In genomic region chr12:82314406-82314892, GRCh38 we compare ENCODE assay signal across 1 cellular context.
TF ChIP-seq lines count a peak whose summit lies in the region.

No MANE protein-coding gene starts in this region.

TF ChIP-seq in HepG2, 621 proteins besides CTCF, POLR2A, EP300 and RAD21 (continued from another document and continues in another):
- no peak for TF ChIP-seq ARID3A (IDR thresholded peaks at IDR 0.05; ENCODE audit: low read depth, low read length)
- TF ChIP-seq ZNF629 (CRISPR knock-in tag; conservative IDR thresholded peaks at IDR 0.05) = no peak
- no peak for TF ChIP-seq AGO2 (optimal IDR thresholded peaks at IDR 0.05; ENCODE audit: low read depth, low read length)
- TF ChIP-seq PTBP1 (IDR thresholded peaks at IDR 0.05; ENCODE audit: low read depth, low read length, poor library complexity, severe bottlenecking) = no peak
- no peak for TF ChIP-seq ZNF605 (CRISPR knock-in tag; IDR thresholded peaks at IDR 0.05)
- TF ChIP-seq ZBTB26 (CRISPR knock-in tag; IDR thresholded peaks at IDR 0.05; ENCODE audit: borderline replicate concordance) = no peak
- TF ChIP-seq HINFP (CRISPR knock-in tag; IDR thresholded peaks at IDR 0.05; ENCODE audit: low read depth) = no peak
- TF ChIP-seq ZNF142 (CRISPR knock-in tag; IDR thresholded peaks at IDR 0.05) = no peak
- peak; percentile 25; the same call in 1 of the 2 replicates for TF ChIP-seq ZFP91 (CRISPR knock-in tag; IDR thresholded peaks at IDR 0.05; ENCODE audit: borderline replicate concordance)
- TF ChIP-seq JUNB (CRISPR knock-in tag; IDR thresholded peaks at IDR 0.05; ENCODE audit: borderline replicate concordance) = no peak
- peak; percentile 62; the same call in 1 of the 2 replicates for TF ChIP-seq FOXA3 (CRISPR knock-in tag; IDR thresholded peaks at IDR 0.05)
- no peak for TF ChIP-seq DPF2 (CRISPR knock-in tag; IDR thresholded peaks at IDR 0.05; ENCODE audit: borderline replicate concordance, low read depth)
- no peak for TF ChIP-seq WIZ (CRISPR knock-in tag; IDR thresholded peaks at IDR 0.05)
- TF ChIP-seq SOX5 (CRISPR knock-in tag; IDR thresholded peaks at IDR 0.05; ENCODE audit: borderline replicate concordance) = 0 out of 2 replicates have a peak, but pooled peaks have one; percentile 14
- TF ChIP-seq MED8 (CRISPR knock-in tag; IDR thresholded peaks at IDR 0.05; ENCODE audit: insufficient replicate concordance) = no peak
- TF ChIP-seq FOXA1 (IDR thresholded peaks at IDR 0.05) = no peak
- TF ChIP-seq FOXA1 (CRISPR knock-in tag; IDR thresholded peaks at IDR 0.05) = peak; percentile 74
- no peak for TF ChIP-seq ZNF451 (CRISPR knock-in tag; IDR thresholded peaks at IDR 0.05)
- TF ChIP-seq ZBTB21 (CRISPR knock-in tag; IDR thresholded peaks at IDR 0.05) = no peak
- no peak for TF ChIP-seq FOXO4 (CRISPR knock-in tag; conservative IDR thresholded peaks at IDR 0.05)
- TF ChIP-seq ZNF580 (CRISPR knock-in tag; IDR thresholded peaks at IDR 0.05; ENCODE audit: borderline replicate concordance, low read depth) = no peak
- TF ChIP-seq PHF21A (CRISPR knock-in tag; IDR thresholded peaks at IDR 0.05) = peak; percentile 15; the same call in 1 of the 2 replicates
- no peak for TF ChIP-seq NBN (conservative IDR thresholded peaks at IDR 0.05)
- TF ChIP-seq HIC2 (CRISPR knock-in tag; IDR thresholded peaks at IDR 0.05; ENCODE audit: low read depth) = no peak
- no peak for TF ChIP-seq SNAPC4 (CRISPR knock-in tag; IDR thresholded peaks at IDR 0.05)
- no peak for TF ChIP-seq TERF1 (CRISPR knock-in tag; IDR thresholded peaks at IDR 0.05)
- TF ChIP-seq BCLAF1 (IDR thresholded peaks at IDR 0.05) = no peak
